Comparison of ENCODE assay signal across 8 cellular contexts in the genomic region with DNA sequence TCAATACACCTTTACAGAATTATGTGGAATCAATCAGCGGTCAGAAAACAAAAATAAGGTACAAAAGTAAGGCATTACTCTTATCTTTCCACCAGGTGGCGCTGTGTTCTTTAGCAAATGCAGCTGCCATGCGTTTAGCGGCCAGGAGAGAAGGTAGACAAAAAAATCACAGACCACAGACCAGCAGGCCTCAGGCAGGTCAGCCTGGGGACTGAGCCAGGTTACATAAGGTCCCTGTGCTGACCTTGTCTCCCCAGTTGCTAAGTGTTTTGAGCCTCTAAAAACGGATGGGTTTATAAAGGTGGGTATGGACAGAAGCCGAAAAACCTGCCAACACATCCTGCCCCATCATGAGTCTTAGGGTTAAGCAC. TPM values are rescaled to one million over a fixed set of nuclear protein-coding genes. Genes with fewer than 3 reads are reported as not detected.
DNase-seq lines count a peak whose midpoint lies in the region; ATAC-seq and TF ChIP-seq lines count a peak whose summit lies in the region.

No MANE protein-coding gene starts in this region.

- H3K36me3 Mint-ChIP-seq in activated T-helper 2 cell treated with anti-CD3 and anti-CD28 coated beads, Interferon-gamma antibody, Interleukin-2, Interleukin-4, amounts not matched to agents 10 μg/mL and 5 μg/mL and 100 μg/mL, durations not matched to agents 14 hours and 24 hours and 36 hours (ENCODE audit: low read depth) = peaks cover 6% of the 10 kb centered on the region

- H3K9me3 ChIP-seq in MM.1S (replicated peaks; ENCODE audit: insufficient read depth, low read length) = no peaks in the 10 kb centered on the region
- no peaks in the 10 kb centered on the region for H3K9me3 ChIP-seq in neutrophil
- H3K9me3 ChIP-seq in uterus = no peaks in the 10 kb centered on the region

- no peaks in the 10 kb centered on the region for H4K20me1 ChIP-seq in MM.1S (ENCODE audit: insufficient read depth, low read length)

- no peaks in the 10 kb centered on the region; the same call in 1 of the 2 replicates for H3K36me3 ChIP-seq in MM.1S (replicated peaks; ENCODE audit: insufficient read depth, low read length)
- no peaks in the 10 kb centered on the region for H3K36me3 ChIP-seq in neutrophil
- H3K36me3 ChIP-seq in uterus = no peaks in the 10 kb centered on the region

- H3K9me2 ChIP-seq in MM.1S (replicated peaks; ENCODE audit: insufficient read depth, low read length) = no peaks in the 10 kb centered on the region

- peak; percentile 29 for DNase-seq in GF-D8 (lab: John Stamatoyannopoulos, UW)
- peak; percentile 91 for DNase-seq in MM.1S
- peak; percentile 93 for DNase-seq in RPMI8226
- peak; percentile 48 for DNase-seq in activated T-helper 2 cell treated with anti-CD3 and anti-CD28 coated beads, Interferon-gamma antibody, Interleukin-2, Interleukin-4, amounts not matched to agents 10 μg/mL and 5 μg/mL and 100 μg/mL, durations not matched to agents 14 hours and 24 hours and 36 hours (ENCODE audit: low spot score)
- peak in 1 of 2 donors; percentile 37 for DNase-seq in foreskin keratinocyte
- peak; percentile 58 to 75 for DNase-seq in uterus

- peaks cover 13% of the 10 kb centered on the region for H3K79me2 ChIP-seq in MM.1S (ENCODE audit: low read length)

- peaks cover 18% of the 10 kb centered on the region for H3K4me1 Mint-ChIP-seq in activated T-helper 2 cell treated with anti-CD3 and anti-CD28 coated beads, Interferon-gamma antibody, Interleukin-2, Interleukin-4, amounts not matched to agents 10 μg/mL and 5 μg/mL and 100 μg/mL, durations not matched to agents 14 hours and 24 hours and 36 hours (ENCODE audit: low read depth)

- H3K27ac Mint-ChIP-seq in activated T-helper 2 cell treated with anti-CD3 and anti-CD28 coated beads, Interferon-gamma antibody, Interleukin-2, Interleukin-4, amounts not matched to agents 10 μg/mL and 5 μg/mL and 100 μg/mL, durations not matched to agents 14 hours and 24 hours and 36 hours = no peak overlapping the region

- no peaks in the 10 kb centered on the region for H3K27me3 Mint-ChIP-seq in activated T-helper 2 cell treated with anti-CD3 and anti-CD28 coated beads, Interferon-gamma antibody, Interleukin-2, Interleukin-4, amounts not matched to agents 10 μg/mL and 5 μg/mL and 100 μg/mL, durations not matched to agents 14 hours and 24 hours and 36 hours (ENCODE audit: low read depth)

- ATAC-seq in foreskin keratinocyte (no peak), HG02870 (IDR thresholded peaks at IDR 0.05; ENCODE audit: unreplicated experiment) (no peak)

- no peak overlapping the region for H3K4me2 ChIP-seq in MM.1S (ENCODE audit: low read depth, low read length)

- intact Hi-C loops in activated T-helper 2 cell treated with anti-CD3 and anti-CD28 coated beads, Interferon-gamma antibody, Interleukin-2, Interleukin-4, amounts not matched to agents 10 μg/mL and 5 μg/mL and 100 μg/mL, durations not matched to agents 14 hours and 24 hours and 36 hours (cut with micrococcal nuclease) = loop anchor here (1.0 kb wide), 2 partner anchors 12 to 181 kb away; partner anchors contain the start of gene RNASEL
- intact Hi-C loops in uterus (cut with DNase I; ENCODE audit: low total_unique reads) = loop anchor here (5.0 kb wide), 1 partner anchor 181 kb away; no protein-coding TSS in a partner anchor

- H3K27me3 ChIP-seq in MM.1S (replicated peaks; ENCODE audit: insufficient read depth, low read length) (no peaks in the 10 kb centered on the region; the same call in 1 of the 2 replicates), foreskin keratinocyte (peaks cover 33% of the 10 kb centered on the region), neutrophil (peaks cover 51% of the 10 kb centered on the region), uterus (no peaks in the 10 kb centered on the region)

- H3K4me3 Mint-ChIP-seq in activated T-helper 2 cell treated with anti-CD3 and anti-CD28 coated beads, Interferon-gamma antibody, Interleukin-2, Interleukin-4, amounts not matched to agents 10 μg/mL and 5 μg/mL and 100 μg/mL, durations not matched to agents 14 hours and 24 hours and 36 hours (ENCODE audit: low read depth) = no peak overlapping the region

- H2AFZ ChIP-seq in MM.1S (ENCODE audit: low read length) = no peak overlapping the region

- TF ChIP-seq POLR2A in uterus (IDR thresholded peaks at IDR 0.05) = no peak

- no peaks in the 10 kb centered on the region for H3K9me3 Mint-ChIP-seq in activated T-helper 2 cell treated with anti-CD3 and anti-CD28 coated beads, Interferon-gamma antibody, Interleukin-2, Interleukin-4, amounts not matched to agents 10 μg/mL and 5 μg/mL and 100 μg/mL, durations not matched to agents 14 hours and 24 hours and 36 hours

- peak; percentile 94 for TF ChIP-seq CTCF in MM.1S (IDR thresholded peaks at IDR 0.05; ENCODE audit: low read length)
- TF ChIP-seq CTCF in foreskin keratinocyte (conservative IDR thresholded peaks at IDR 0.05) = peak; percentile 89
- peak; percentile 89 for TF ChIP-seq CTCF in neutrophil (IDR thresholded peaks at IDR 0.05)
- peak; percentile 87 to 94 (median 92) for TF ChIP-seq CTCF in uterus (IDR thresholded peaks at IDR 0.05)

- peaks cover 5% of the 10 kb centered on the region; the same call in 1 of the 2 replicates for H3F3A ChIP-seq in MM.1S (ENCODE audit: insufficient read depth, low read length)

- no peak overlapping the region for H3K9ac ChIP-seq in MM.1S (ENCODE audit: low read length)

- H3K27ac ChIP-seq in MM.1S (ENCODE audit: low read length) (no peak overlapping the region), foreskin keratinocyte (no peak overlapping the region), neutrophil (no peak overlapping the region), uterus (peak overlapping the region in 1 of 2 donors; percentile 24)

- no peak overlapping the region for H3K4me3 ChIP-seq in MM.1S (ENCODE audit: low read length)
- no peak overlapping the region for H3K4me3 ChIP-seq in neutrophil (ENCODE audit: low read depth in 1 of 2, low read length in 1 of 2)
- no peak overlapping the region for H3K4me3 ChIP-seq in uterus

- H3K4me1 ChIP-seq in MM.1S (ENCODE audit: low read length) = peaks cover 22% of the 10 kb centered on the region
- H3K4me1 ChIP-seq in foreskin keratinocyte = no peaks in the 10 kb centered on the region
- peaks cover 11% of the 10 kb centered on the region in 2 experiments for H3K4me1 ChIP-seq in neutrophil (ENCODE audit: control insufficient read depth in 1 of 2, insufficient read depth in 1 of 2, low read depth in 1 of 2, low read length in 1 of 2)
- peaks cover 0 to 4% of the 10 kb centered on the region in 2 donors for H3K4me1 ChIP-seq in uterus

RNA-seq across cellular contexts. Expression of gene RGS16, which starts 2.8 kb away (rescaled TPM):
- 50.2 and 50.5 TPM in 2 replicates for total RNA-seq in activated T-helper 2 cell treated with anti-CD3 and anti-CD28 coated beads, Interferon-gamma antibody, Interleukin-2, Interleukin-4, amounts not matched to agents 10 μg/mL and 5 μg/mL and 100 μg/mL, durations not matched to agents 14 hours and 24 hours and 36 hours
- 0.07 and 0.14 TPM in 2 replicates for total RNA-seq in foreskin keratinocyte
- 0.06 and 0.10 TPM in 2 replicates for polyA plus RNA-seq in foreskin keratinocyte
- total RNA-seq in uterus = 1 to 10 TPM in 3 of 4 donors, not detected in 1; 1.2 to 3.9 (median 3.5) TPM

RNA-seq across cellular contexts. Expression of gene RNASEL, which starts 12.3 kb away (rescaled TPM):
- total RNA-seq in activated T-helper 2 cell treated with anti-CD3 and anti-CD28 coated beads, Interferon-gamma antibody, Interleukin-2, Interleukin-4, amounts not matched to agents 10 μg/mL and 5 μg/mL and 100 μg/mL, durations not matched to agents 14 hours and 24 hours and 36 hours = 3.6 and 4.8 TPM in 2 replicates
- total RNA-seq in foreskin keratinocyte (3.2 TPM in 2 replicates), uterus (10 to 100 TPM in 1 of 4 donors, 1 to 10 TPM in 3; 4.1 to 13.4 (median 6.9) TPM)
- polyA plus RNA-seq in foreskin keratinocyte = 1.1 and 1.2 TPM in 2 replicates

Comparison
In these comparisons a context has a peak if more than half of its experiments do, and no peak if none do; other contexts are left out.
1. RNA of gene RGS16, which starts 2.8 kb away (total RNA-seq): 50.2 to 50.5 TPM in activated T-helper 2 cell treated with anti-CD3 and anti-CD28 coated beads, Interferon-gamma antibody, Interleukin-2, Interleukin-4, amounts not matched to agents 10 μg/mL and 5 μg/mL and 100 μg/mL, durations not matched to agents 14 hours and 24 hours and 36 hours; 1.2 to 3.9 TPM in uterus and 0.07 to 0.14 TPM in foreskin keratinocyte; every median in the first group is over 10 times any median in the second.
2. Peak in every context shown above with its lines, with median percentiles within 50 percentile points of each other: CTCF ChIP-seq.